1 cellular context compared by ENCODE assay signal in the genomic region with DNA sequence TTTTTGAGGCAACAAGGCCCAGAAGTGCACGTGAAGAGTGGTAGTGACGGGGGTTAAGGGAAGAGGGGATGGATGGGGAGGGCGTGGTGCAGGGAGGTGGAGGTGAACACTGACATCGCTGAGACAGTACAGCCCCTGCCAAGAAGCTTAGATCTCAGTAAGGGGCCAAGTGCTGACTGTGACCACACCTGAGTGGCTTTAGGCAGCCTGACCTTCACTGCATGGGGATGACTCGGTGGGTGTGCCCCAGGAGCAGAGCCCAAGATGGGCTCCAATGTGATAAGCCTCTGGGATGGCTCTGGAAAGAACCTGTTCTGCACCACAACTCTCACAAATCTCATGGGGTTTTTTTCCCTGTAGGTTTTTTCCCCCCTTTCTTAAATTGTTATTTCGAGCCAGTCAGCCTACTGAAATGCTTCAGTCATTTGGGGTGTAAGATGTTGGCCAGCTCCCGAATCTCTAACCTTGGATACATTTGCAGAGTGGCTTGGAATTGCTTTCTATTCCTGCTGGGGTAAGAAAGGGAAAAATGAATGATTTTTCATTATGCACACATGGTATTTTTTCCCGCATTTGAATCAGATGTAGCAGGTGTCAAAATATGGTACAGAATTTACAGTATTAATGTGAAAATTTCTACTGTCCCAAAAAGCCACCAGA.
TF ChIP-seq lines count a peak whose summit lies in the region.

No MANE protein-coding gene starts in this region.

TF ChIP-seq in GM23338, 12 proteins besides CTCF, POLR2A, EP300 and RAD21 (continued from another document):
- TF ChIP-seq, protein P1, sequence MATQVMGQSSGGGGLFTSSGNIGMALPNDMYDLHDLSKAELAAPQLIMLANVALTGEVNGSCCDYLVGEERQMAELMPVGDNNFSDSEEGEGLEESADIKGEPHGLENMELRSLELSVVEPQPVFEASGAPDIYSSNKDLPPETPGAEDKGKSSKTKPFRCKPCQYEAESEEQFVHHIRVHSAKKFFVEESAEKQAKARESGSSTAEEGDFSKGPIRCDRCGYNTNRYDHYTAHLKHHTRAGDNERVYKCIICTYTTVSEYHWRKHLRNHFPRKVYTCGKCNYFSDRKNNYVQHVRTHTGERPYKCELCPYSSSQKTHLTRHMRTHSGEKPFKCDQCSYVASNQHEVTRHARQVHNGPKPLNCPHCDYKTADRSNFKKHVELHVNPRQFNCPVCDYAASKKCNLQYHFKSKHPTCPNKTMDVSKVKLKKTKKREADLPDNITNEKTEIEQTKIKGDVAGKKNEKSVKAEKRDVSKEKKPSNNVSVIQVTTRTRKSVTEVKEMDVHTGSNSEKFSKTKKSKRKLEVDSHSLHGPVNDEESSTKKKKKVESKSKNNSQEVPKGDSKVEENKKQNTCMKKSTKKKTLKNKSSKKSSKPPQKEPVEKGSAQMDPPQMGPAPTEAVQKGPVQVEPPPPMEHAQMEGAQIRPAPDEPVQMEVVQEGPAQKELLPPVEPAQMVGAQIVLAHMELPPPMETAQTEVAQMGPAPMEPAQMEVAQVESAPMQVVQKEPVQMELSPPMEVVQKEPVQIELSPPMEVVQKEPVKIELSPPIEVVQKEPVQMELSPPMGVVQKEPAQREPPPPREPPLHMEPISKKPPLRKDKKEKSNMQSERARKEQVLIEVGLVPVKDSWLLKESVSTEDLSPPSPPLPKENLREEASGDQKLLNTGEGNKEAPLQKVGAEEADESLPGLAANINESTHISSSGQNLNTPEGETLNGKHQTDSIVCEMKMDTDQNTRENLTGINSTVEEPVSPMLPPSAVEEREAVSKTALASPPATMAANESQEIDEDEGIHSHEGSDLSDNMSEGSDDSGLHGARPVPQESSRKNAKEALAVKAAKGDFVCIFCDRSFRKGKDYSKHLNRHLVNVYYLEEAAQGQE (IDR thresholded peaks at IDR 0.05; ENCODE audit: unreplicated experiment), result no peak
- TF ChIP-seq ZNF114 (CRISPR knock-in tag; IDR thresholded peaks at IDR 0.05) (no peak), CREB1 (CRISPR knock-in tag; IDR thresholded peaks at IDR 0.05; ENCODE audit: low read depth) (no peak), EZH2 (IDR thresholded peaks at IDR 0.05; ENCODE audit: low read depth, unreplicated experiment) (no peak)
